8 cellular contexts compared by ENCODE assay signal in the genomic region with DNA sequence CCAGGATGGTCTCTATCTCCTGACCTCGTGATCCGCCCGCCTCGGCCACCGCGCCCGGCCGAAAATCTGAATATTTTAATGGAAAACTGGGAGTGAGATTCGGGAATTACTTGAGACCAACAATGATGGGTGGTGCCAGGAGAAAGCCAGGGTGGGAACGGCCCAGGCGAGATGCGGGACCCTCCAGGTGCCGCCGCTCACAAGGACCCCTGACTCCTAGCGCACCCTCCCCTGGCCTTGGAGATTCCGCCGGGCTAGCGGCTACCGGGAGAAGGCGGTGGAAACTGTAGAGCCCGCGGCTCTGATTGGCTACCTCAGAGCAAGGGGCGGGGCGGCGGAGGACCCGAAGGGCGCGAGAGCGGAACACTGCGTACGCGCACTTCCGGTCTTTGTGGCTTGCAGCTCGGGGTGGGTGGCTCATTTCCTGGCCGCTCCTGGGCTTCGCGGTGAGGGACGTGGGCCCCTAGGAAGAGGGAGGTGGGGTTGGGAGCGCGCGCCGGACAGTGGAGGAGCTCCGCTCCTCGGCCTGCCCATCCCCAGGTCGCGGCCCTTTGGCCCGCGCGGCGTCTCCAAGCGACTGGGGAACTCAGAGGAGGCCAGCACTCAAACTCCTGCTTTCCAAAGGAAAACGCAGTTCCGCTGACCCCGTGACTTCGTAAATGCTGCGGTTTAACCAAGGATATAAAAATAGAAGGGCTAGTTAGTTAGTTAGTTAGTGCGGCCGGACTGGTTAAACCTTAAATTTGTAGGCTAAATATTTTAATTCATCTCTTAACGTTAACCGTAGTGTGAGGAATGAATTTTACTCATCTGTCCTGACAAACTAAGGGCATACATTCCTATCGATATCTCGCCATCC. TPM values are rescaled to one million over a fixed set of nuclear protein-coding genes. Genes with fewer than 3 reads are reported as not detected.
DNase-seq lines count a peak whose midpoint lies in the region; ATAC-seq and TF ChIP-seq lines count a peak whose summit lies in the region.

A gene (plus strand): TSS at position 371 of the 859 bp plus-strand sequence. CDS start 1,437 bp downstream, outside the sequence.

- H3K27ac Mint-ChIP-seq in activated CD4-positive, alpha-beta T cell treated with anti-CD3 and anti-CD28 coated beads, Interleukin-2, amount 10 ng/mL, durations not matched to agents 7 days and 5 days: peak within 1 kb of the TSS; percentile 97

- TF ChIP-seq CTCF in BE2C (IDR thresholded peaks at IDR 0.05; ENCODE audit: low read depth, low read length): no peak

- peak within 1 kb of the TSS; percentile 95 for H3K4me3 Mint-ChIP-seq in activated CD4-positive, alpha-beta T cell treated with anti-CD3 and anti-CD28 coated beads, Interleukin-2, amount 10 ng/mL, durations not matched to agents 7 days and 5 days

- peaks cover 38% of the 10 kb centered on the region for H3K36me3 Mint-ChIP-seq in activated CD4-positive, alpha-beta T cell treated with anti-CD3 and anti-CD28 coated beads, Interleukin-2, amount 10 ng/mL, durations not matched to agents 7 days and 5 days (ENCODE audit: low read depth)

- H3K4me3 ChIP-seq in BE2C (ENCODE audit: low read depth, low read length): peak within 1 kb of the TSS; percentile 80

- POLR2A ChIA-PET in activated CD4-positive, alpha-beta T cell treated with anti-CD3 and anti-CD28 coated beads, Interleukin-2, amount 10 ng/mL, durations not matched to agents 7 days and 5 days (lab: Charles Lee): no interaction called here

- CTCF ChIA-PET in activated CD4-positive, alpha-beta T cell treated with anti-CD3 and anti-CD28 coated beads, Interleukin-2, amount 10 ng/mL, durations not matched to agents 7 days and 5 days (lab: Charles Lee): interaction anchor here (0.8 to 3.0 kb wide), 9 partner anchors 9 to 104 kb away, joined by 3 to 9 read pairs (median 3); a partner anchor contains a TSS

- no peaks in the 10 kb centered on the region for H3K27me3 Mint-ChIP-seq in activated CD4-positive, alpha-beta T cell treated with anti-CD3 and anti-CD28 coated beads, Interleukin-2, amount 10 ng/mL, durations not matched to agents 7 days and 5 days

- peaks cover 30% of the 10 kb centered on the region for H3K36me3 ChIP-seq in BE2C

- ATAC-seq in HG03460 (IDR thresholded peaks at IDR 0.05; ENCODE audit: unreplicated experiment): peak; percentile 99

- H3K4me1 ChIP-seq in BE2C: no peaks in the 10 kb centered on the region

- H3K9me3 Mint-ChIP-seq in activated CD4-positive, alpha-beta T cell treated with anti-CD3 and anti-CD28 coated beads, Interleukin-2, amount 10 ng/mL, durations not matched to agents 7 days and 5 days: peaks cover 31% of the 10 kb centered on the region

- H3K27me3 ChIP-seq in BE2C: no peaks in the 10 kb centered on the region

- peaks cover 7% of the 10 kb centered on the region for H3K4me1 Mint-ChIP-seq in activated CD4-positive, alpha-beta T cell treated with anti-CD3 and anti-CD28 coated beads, Interleukin-2, amount 10 ng/mL, durations not matched to agents 7 days and 5 days

- no peaks in the 10 kb centered on the region for H3K9me3 ChIP-seq in BE2C

- peak; percentile 93 for DNase-seq in BE2C
- peak; percentile 85 for DNase-seq in GM19240 (ENCODE audit: insufficient read length, low spot score)
- peak; percentile 84 to 97 for DNase-seq in NCI-H526 (lab: John Stamatoyannopoulos, UW)
- peak; percentile 96 for DNase-seq in activated CD4-positive, alpha-beta T cell treated with anti-CD3 and anti-CD28 coated beads, Interleukin-2, amount 10 ng/mL, durations not matched to agents 7 days and 5 days
- DNase-seq in cortex of kidney (lab: John Stamatoyannopoulos, UW): peak; percentile 40
- DNase-seq in left kidney (ENCODE audit: low read depth, low spot score): peak; percentile 99
- peak; percentile 96 to 97 for DNase-seq in stimulated activated CD4-positive, alpha-beta T cell treated with anti-CD3 and anti-CD28 coated beads, Interleukin-2, amount 100 ng/mL, for 24 hours

RNA-seq across cellular contexts. Expression of the gene that starts here (rescaled TPM):
- 21.9 TPM for polyA plus RNA-seq in BE2C (2012; ENCODE audit: insufficient read depth, insufficient read length, low read depth)
- total RNA-seq in activated CD4-positive, alpha-beta T cell treated with anti-CD3 and anti-CD28 coated beads, Interleukin-2, amount 10 ng/mL, durations not matched to agents 7 days and 5 days: 10 to 100 TPM; 18.0 to 18.5 TPM

Comparison
In these comparisons a context has a peak if more than half of its experiments do, and no peak if none do; other contexts are left out.
1. Peak in every context shown above with its lines: DNase-seq, ATAC-seq and H3K4me3 ChIP-seq.
2. DNase-seq: peak in every context shown above with its lines; median percentile 99 in left kidney; 96 in stimulated activated CD4-positive, alpha-beta T cell treated with anti-CD3 and anti-CD28 coated beads, Interleukin-2, amount 100 ng/mL, for 24 hours; 96 in activated CD4-positive, alpha-beta T cell treated with anti-CD3 and anti-CD28 coated beads, Interleukin-2, amount 10 ng/mL, durations not matched to agents 7 days and 5 days; 93 in BE2C; 90 in NCI-H526; 85 in GM19240; 40 in cortex of kidney.